ENCODE assay signal across 2 cellular contexts in the genomic region with DNA sequence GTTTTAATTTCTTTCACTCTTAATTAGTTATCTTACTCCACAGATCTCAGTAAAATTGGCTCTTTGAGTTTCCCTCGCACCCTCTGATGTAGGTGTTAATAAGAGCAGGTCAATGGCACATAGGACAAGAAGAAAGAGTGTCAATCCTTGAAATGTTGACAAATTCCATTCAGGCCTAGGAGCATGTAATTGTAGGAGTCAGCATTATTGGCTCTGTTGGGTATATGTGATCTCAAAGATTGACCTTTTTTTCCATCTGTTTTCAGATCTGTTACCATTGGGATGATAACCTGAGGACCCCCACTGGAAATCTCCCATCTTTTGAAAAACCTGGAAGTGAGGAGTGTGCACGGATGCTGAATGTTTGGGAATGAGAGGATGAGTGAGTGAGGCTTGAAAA.
A peak's percentile ranks its signal among the peaks of the same experiment; 100 is the strongest.
TF ChIP-seq lines count a peak whose summit lies in the region.

No MANE protein-coding gene starts in this region.

TF ChIP-seq in HepG2, 621 proteins besides CTCF, POLR2A, EP300 and RAD21:
- TF ChIP-seq NAIF1 (CRISPR knock-in tag; IDR thresholded peaks at IDR 0.05; ENCODE audit: borderline replicate concordance) (no peak), MAFF (IDR thresholded peaks at IDR 0.05; ENCODE audit: low read depth, low read length) (peak; percentile 92), ZNF878 (CRISPR knock-in tag; IDR thresholded peaks at IDR 0.05) (no peak), MAFK (conservative IDR thresholded peaks at IDR 0.05 in 1 of 2, IDR thresholded peaks at IDR 0.05 in 1 of 2; ENCODE audit: low read length in 2 of 2) (peak; percentile 91 to 93)
- TF ChIP-seq, protein P1, sequence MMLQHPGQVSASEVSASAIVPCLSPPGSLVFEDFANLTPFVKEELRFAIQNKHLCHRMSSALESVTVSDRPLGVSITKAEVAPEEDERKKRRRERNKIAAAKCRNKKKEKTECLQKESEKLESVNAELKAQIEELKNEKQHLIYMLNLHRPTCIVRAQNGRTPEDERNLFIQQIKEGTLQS (CRISPR knock-in tag; IDR thresholded peaks at IDR 0.05) = no peak
- TF ChIP-seq, protein P2, sequence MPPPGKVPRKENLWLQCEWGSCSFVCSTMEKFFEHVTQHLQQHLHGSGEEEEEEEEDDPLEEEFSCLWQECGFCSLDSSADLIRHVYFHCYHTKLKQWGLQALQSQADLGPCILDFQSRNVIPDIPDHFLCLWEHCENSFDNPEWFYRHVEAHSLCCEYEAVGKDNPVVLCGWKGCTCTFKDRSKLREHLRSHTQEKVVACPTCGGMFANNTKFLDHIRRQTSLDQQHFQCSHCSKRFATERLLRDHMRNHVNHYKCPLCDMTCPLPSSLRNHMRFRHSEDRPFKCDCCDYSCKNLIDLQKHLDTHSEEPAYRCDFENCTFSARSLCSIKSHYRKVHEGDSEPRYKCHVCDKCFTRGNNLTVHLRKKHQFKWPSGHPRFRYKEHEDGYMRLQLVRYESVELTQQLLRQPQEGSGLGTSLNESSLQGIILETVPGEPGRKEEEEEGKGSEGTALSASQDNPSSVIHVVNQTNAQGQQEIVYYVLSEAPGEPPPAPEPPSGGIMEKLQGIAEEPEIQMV (CRISPR knock-in tag; IDR thresholded peaks at IDR 0.05; ENCODE audit: low read depth) = no peak

TF ChIP-seq in H1, 55 proteins besides CTCF, POLR2A, EP300 and RAD21:
- no peak for TF ChIP-seq CTBP2 (IDR thresholded peaks at IDR 0.05; ENCODE audit: borderline replicate concordance, insufficient read depth, insufficient read length, low read length)
- no peak for TF ChIP-seq NANOG (IDR thresholded peaks at IDR 0.05; ENCODE audit: insufficient read depth, low read depth, low read length, poor library complexity, severe bottlenecking)
- TF ChIP-seq, protein P3, sequence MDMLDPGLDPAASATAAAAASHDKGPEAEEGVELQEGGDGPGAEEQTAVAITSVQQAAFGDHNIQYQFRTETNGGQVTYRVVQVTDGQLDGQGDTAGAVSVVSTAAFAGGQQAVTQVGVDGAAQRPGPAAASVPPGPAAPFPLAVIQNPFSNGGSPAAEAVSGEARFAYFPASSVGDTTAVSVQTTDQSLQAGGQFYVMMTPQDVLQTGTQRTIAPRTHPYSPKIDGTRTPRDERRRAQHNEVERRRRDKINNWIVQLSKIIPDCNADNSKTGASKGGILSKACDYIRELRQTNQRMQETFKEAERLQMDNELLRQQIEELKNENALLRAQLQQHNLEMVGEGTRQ (IDR thresholded peaks at IDR 0.05; ENCODE audit: low read length) = no peak
- TF ChIP-seq KDM5A (IDR thresholded peaks at IDR 0.05; ENCODE audit: low read length) = no peak
- TF ChIP-seq, protein P4, sequence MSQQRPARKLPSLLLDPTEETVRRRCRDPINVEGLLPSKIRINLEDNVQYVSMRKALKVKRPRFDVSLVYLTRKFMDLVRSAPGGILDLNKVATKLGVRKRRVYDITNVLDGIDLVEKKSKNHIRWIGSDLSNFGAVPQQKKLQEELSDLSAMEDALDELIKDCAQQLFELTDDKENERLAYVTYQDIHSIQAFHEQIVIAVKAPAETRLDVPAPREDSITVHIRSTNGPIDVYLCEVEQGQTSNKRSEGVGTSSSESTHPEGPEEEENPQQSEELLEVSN (IDR thresholded peaks at IDR 0.05) = no peak
- no peak for TF ChIP-seq RXRA (IDR thresholded peaks at IDR 0.05; ENCODE audit: insufficient read depth, low read depth, low read length)
- TF ChIP-seq EZH2 (IDR thresholded peaks at IDR 0.05; ENCODE audit: low read depth, low read length, severe bottlenecking) = no peak
- no peak for TF ChIP-seq GTF2F1 (IDR thresholded peaks at IDR 0.05; ENCODE audit: borderline replicate concordance, low read depth, low read length)
- no peak for TF ChIP-seq RFX5 (IDR thresholded peaks at IDR 0.05; ENCODE audit: borderline replicate concordance, low read depth, low read length)
- TF ChIP-seq TCF12 (IDR thresholded peaks at IDR 0.05; ENCODE audit: low read depth, low read length) = no peak
- no peak for TF ChIP-seq BRCA1 (IDR thresholded peaks at IDR 0.05; ENCODE audit: low read depth, low read length)
- no peak for TF ChIP-seq POLR2AphosphoS5 (IDR thresholded peaks at IDR 0.05; ENCODE audit: low read depth, low read length)
- no peak for TF ChIP-seq SP1 (IDR thresholded peaks at IDR 0.05; ENCODE audit: low read depth, low read length)
- no peak for TF ChIP-seq KDM1A (IDR thresholded peaks at IDR 0.05; ENCODE audit: borderline replicate concordance, low read length)
- no peak for TF ChIP-seq POU5F1 (IDR thresholded peaks at IDR 0.05; ENCODE audit: low read depth, low read length)
